8 cellular contexts compared by ENCODE assay signal in the genomic region with DNA sequence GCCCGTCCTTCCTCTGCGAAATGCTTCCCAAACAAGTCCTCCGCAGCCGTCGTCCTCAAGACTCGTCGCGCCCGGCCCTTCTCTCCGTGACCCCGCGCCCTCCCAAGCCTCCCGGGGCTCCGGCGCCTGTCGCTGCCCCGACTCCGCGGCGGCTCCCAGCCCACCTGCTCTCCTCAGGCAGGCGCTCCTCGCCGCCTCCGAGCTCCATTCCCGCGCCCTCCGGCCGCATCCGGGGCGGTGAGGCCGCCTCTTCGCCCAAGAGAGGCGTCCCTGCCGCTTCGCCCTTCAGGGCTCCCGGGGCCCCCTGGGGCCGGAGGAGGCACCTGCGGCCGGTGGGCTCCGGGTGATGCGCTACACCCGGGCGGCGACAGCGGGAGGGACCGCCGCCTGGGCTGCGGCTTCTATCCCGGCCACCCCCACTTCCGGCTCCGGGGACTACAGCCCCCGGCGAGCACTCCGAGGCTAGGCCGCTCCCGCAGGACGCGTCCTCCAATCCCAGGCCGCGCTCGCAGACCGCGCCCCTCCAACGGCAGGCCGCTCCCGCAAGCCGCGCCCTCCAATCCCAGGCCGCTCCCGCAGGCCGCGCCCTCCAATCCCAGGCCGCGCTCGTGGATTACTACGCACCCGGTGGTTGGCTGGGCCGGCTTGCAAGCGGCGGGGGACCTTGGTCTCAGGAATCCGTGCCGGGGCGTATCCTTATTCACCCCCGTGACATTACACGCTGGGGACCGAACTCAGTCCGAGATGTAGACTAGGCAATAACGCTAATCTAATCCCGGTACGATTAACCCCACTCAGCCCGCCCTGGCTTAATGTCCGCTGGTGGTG. TPM values are rescaled to one million over a fixed set of nuclear protein-coding genes. Genes with fewer than 3 reads are reported as not detected.
DNase-seq lines count a peak whose midpoint lies in the region; ATAC-seq and TF ChIP-seq lines count a peak whose summit lies in the region.

A gene (minus strand): TSS at position 414 of the 828 bp plus-strand sequence. CDS start 185 bp downstream, at position 229.

- peak; percentile 95 for ATAC-seq in CD4-positive, alpha-beta T cell (ENCODE audit: poor library complexity)
- peak; percentile 79 for ATAC-seq in GM19452 (IDR thresholded peaks at IDR 0.05; ENCODE audit: unreplicated experiment)
- ATAC-seq in HG03575 (IDR thresholded peaks at IDR 0.05; ENCODE audit: extremely low read depth, insufficient number of reproducible peaks, low FRiP score, unreplicated experiment) = peak; percentile 42
- ATAC-seq in right lobe of liver = peak; percentile 97 to 99 (median 98)

- H3K27me3 ChIP-seq in CD4-positive, alpha-beta T cell (ENCODE audit: control insufficient read depth, insufficient read depth, low read length) = no peaks in the 10 kb centered on the region
- H3K27me3 ChIP-seq in dorsolateral prefrontal cortex (no peaks in the 10 kb centered on the region), right lobe of liver (no peaks in the 10 kb centered on the region)

- peak within 1 kb of the TSS; percentile 87 for H3K27ac Mint-ChIP-seq in CD4-positive, alpha-beta T cell
- peak within 1 kb of the TSS; percentile 82 for H3K27ac Mint-ChIP-seq in activated CD4-positive, alpha-beta memory T cell treated with anti-CD3 and anti-CD28 coated beads for 36 hours

- peak within 1 kb of the TSS; percentile 68 for H3K27ac ChIP-seq in CD4-positive, alpha-beta T cell (ENCODE audit: low read depth, low read length)
- H3K27ac ChIP-seq in dorsolateral prefrontal cortex = peak within 1 kb of the TSS; percentile 44 to 96 (median 87)
- H3K27ac ChIP-seq in right lobe of liver = peak within 1 kb of the TSS; percentile 40 to 76 (median 73)

- under 1% methylated on average over 62 of the region's 92 CpGs for WGBS in right lobe of liver (ENCODE audit: insufficient coverage, low coverage, low lambda C conversion rate, missing lambda C conversion rate)

- no peaks in the 10 kb centered on the region for H3K27me3 Mint-ChIP-seq in CD4-positive, alpha-beta T cell
- no peaks in the 10 kb centered on the region for H3K27me3 Mint-ChIP-seq in activated CD4-positive, alpha-beta memory T cell treated with anti-CD3 and anti-CD28 coated beads for 36 hours

- peaks cover 36% of the 10 kb centered on the region for H3K4me1 Mint-ChIP-seq in CD4-positive, alpha-beta T cell (ENCODE audit: low read depth)
- H3K4me1 Mint-ChIP-seq in activated CD4-positive, alpha-beta memory T cell treated with anti-CD3 and anti-CD28 coated beads for 36 hours (ENCODE audit: low read depth) = peaks cover 40% of the 10 kb centered on the region

- no peaks in the 10 kb centered on the region for H3K9me3 Mint-ChIP-seq in CD4-positive, alpha-beta T cell
- no peaks in the 10 kb centered on the region for H3K9me3 Mint-ChIP-seq in activated CD4-positive, alpha-beta memory T cell treated with anti-CD3 and anti-CD28 coated beads for 36 hours

- TF ChIP-seq CTCF in CD4-positive, alpha-beta T cell (IDR thresholded peaks at IDR 0.05) = no peak
- TF ChIP-seq CTCF in dorsolateral prefrontal cortex (IDR thresholded peaks at IDR 0.05 in 54 of 56, conservative IDR thresholded peaks at IDR 0.05 in 2 of 56; ENCODE audit: low read depth in 1 of 56, partially characterized antibody in 56 of 56) (peak in 35 of 56 donors; percentile 6 to 58 (median 29)), right lobe of liver (IDR thresholded peaks at IDR 0.05) (no peak)

- TF ChIP-seq POLR2A in right lobe of liver (IDR thresholded peaks at IDR 0.05) = peak; percentile 75

- H3K9me3 ChIP-seq in CD4-positive, alpha-beta T cell (ENCODE audit: control insufficient read depth, low read length) = no peaks in the 10 kb centered on the region
- H3K9me3 ChIP-seq in right lobe of liver = no peaks in the 10 kb centered on the region

- POLR2A ChIA-PET in CD4-positive, alpha-beta T cell (lab: Charles Lee) = interaction anchor here (1.0 to 2.8 kb wide), 6 partner anchors 12 to 54 kb away, joined by 3 to 38 read pairs (median 4); a partner anchor contains a TSS
- POLR2A ChIA-PET in activated CD4-positive, alpha-beta memory T cell treated with anti-CD3 and anti-CD28 coated beads for 36 hours (lab: Charles Lee) = interaction anchor here (1.2 to 1.9 kb wide), 6 partner anchors 12 to 181 kb away, joined by 3 to 9 read pairs (median 5); a partner anchor contains a TSS

- H3K4me3 Mint-ChIP-seq in CD4-positive, alpha-beta T cell = peak within 1 kb of the TSS; percentile 98
- peak within 1 kb of the TSS; percentile 87 for H3K4me3 Mint-ChIP-seq in activated CD4-positive, alpha-beta memory T cell treated with anti-CD3 and anti-CD28 coated beads for 36 hours

- H3K4me1 ChIP-seq in right lobe of liver = peaks cover 0 to 17% (median 0%) of the 10 kb centered on the region in 4 donors

- H3K4me3 ChIP-seq in dorsolateral prefrontal cortex = peak within 1 kb of the TSS; percentile 68 to 99 (median 93)
- peak within 1 kb of the TSS; percentile 83 to 93 (median 92) for H3K4me3 ChIP-seq in right lobe of liver

- CTCF ChIA-PET in CD4-positive, alpha-beta T cell (lab: Charles Lee) = interaction anchor here (0.7 kb wide), 1 partner anchor 15 kb away, joined by 3 read pairs; no protein-coding TSS in a partner anchor
- CTCF ChIA-PET in activated CD4-positive, alpha-beta memory T cell treated with anti-CD3 and anti-CD28 coated beads for 36 hours (lab: Charles Lee) = interaction anchor here (1.5 to 1.6 kb wide), 2 partner anchors 25 to 57 kb away, joined by 5 to 6 read pairs; no protein-coding TSS in a partner anchor

- peak; percentile 82 to 94 (median 90) for DNase-seq in CD4-positive, alpha-beta T cell
- peak; percentile 91 for DNase-seq in NCI-H82 treated with DMSO at 0.1 percent for 48 hours (lab: John Stamatoyannopoulos, UW; ENCODE audit: unreplicated experiment)
- DNase-seq in activated CD4-positive, alpha-beta memory T cell treated with anti-CD3 and anti-CD28 coated beads for 36 hours = peak; percentile 97
- DNase-seq in dorsolateral prefrontal cortex = peak; percentile 87 to 98 (median 95)
- peak; percentile 97 to 98 (median 97) for DNase-seq in right lobe of liver
- peak; percentile 94 for DNase-seq in stimulated activated CD4-positive, alpha-beta T cell treated with anti-CD3 and anti-CD28 coated beads, Interleukin-4, amount 100 ng/mL, for 24 hours

- H3K36me3 ChIP-seq in right lobe of liver = no peaks in the 10 kb centered on the region

- H3K36me3 Mint-ChIP-seq in CD4-positive, alpha-beta T cell (ENCODE audit: low read depth) = peaks cover 6% of the 10 kb centered on the region
- H3K36me3 Mint-ChIP-seq in activated CD4-positive, alpha-beta memory T cell treated with anti-CD3 and anti-CD28 coated beads for 36 hours = peaks cover 7% of the 10 kb centered on the region

- intact Hi-C loops in CD4-positive, alpha-beta T cell (cut with DNase I, micrococcal nuclease) = loop anchor here (1.0 kb wide), 4 partner anchors 13 to 24 kb away; a partner anchor contains a TSS
- intact Hi-C loops in activated CD4-positive, alpha-beta memory T cell treated with anti-CD3 and anti-CD28 coated beads for 36 hours (cut with micrococcal nuclease) = loop anchor here (1.0 to 10.0 kb wide), 5 partner anchors 13 to 211 kb away; a partner anchor contains a TSS
- intact Hi-C loops in dorsolateral prefrontal cortex (cut with DNase I) = loop anchor here (1.0 to 2.0 kb wide), 4 partner anchors 13 to 54 kb away; a partner anchor contains a TSS
- intact Hi-C loops in right lobe of liver (cut with DNase I) = no loop called here

RNA-seq across cellular contexts. Expression of the gene that starts here (rescaled TPM):
- 10 to 100 TPM; 35.3 to 38.9 TPM for total RNA-seq in CD4-positive, alpha-beta T cell
- 10 to 100 TPM; 32.9 to 33.3 TPM for total RNA-seq in activated CD4-positive, alpha-beta memory T cell treated with anti-CD3 and anti-CD28 coated beads for 36 hours
- total RNA-seq in dorsolateral prefrontal cortex = 100 to 1,000 TPM in 7 of 120 experiments, 10 to 100 TPM in 113; 53.9 to 114 (median 81.9) TPM
- total RNA-seq in right lobe of liver = 10 to 100 TPM in 2 of 6 experiments, 1 to 10 TPM in 4; 6.4 to 19.4 (median 7.7) TPM

Comparison
In these comparisons a context has a peak if more than half of its experiments do, and no peak if none do; other contexts are left out.
1. Peak in every context shown above with its lines: DNase-seq, ATAC-seq, H3K4me3 ChIP-seq and H3K27ac ChIP-seq.
2. ATAC-seq: peak in every context shown above with its lines; median percentile 98 in right lobe of liver; 95 in CD4-positive, alpha-beta T cell; 79 in GM19452; 42 in HG03575.
3. CTCF ChIP-seq: peak in dorsolateral prefrontal cortex (35 of 56); none in CD4-positive, alpha-beta T cell (single experiment) and right lobe of liver (0 of 4).
4. intact Hi-C loops: an anchor here in CD4-positive, alpha-beta T cell (1.0 kb wide), activated CD4-positive, alpha-beta memory T cell treated with anti-CD3 and anti-CD28 coated beads for 36 hours (1.0 to 10.0 kb wide) and dorsolateral prefrontal cortex (1.0 to 2.0 kb wide); none called in right lobe of liver.